10 cellular contexts compared by ENCODE assay signal in genomic region chr2:7377861-7378569, GRCh38.
DNase-seq lines count a peak whose midpoint lies in the region; ATAC-seq and TF ChIP-seq lines count a peak whose summit lies in the region.
"Had no signal": no experiment of that assay in that cellular context is flagged by ENCODE, and none has a peak within 500 bp of the region (broad histone marks: within the 10 kb centered on the region; RNA-seq: fewer than 3 reads in every experiment).

No MANE protein-coding gene starts in this region.

- DNase-seq in G401 (ENCODE audit: low spot score) (peak; percentile 78), NCI-H345 (lab: John Stamatoyannopoulos, UW) (peak; percentile 72), dorsolateral prefrontal cortex (peak in 5 of 10 donors; percentile 29 to 54 (median 48)), ovary (peak in 3 of 5 donors; percentile 25 to 40 (median 32)), T-helper 2 cell (no peak)
- no peak for DNase-seq in activated CD4-positive, alpha-beta T cell treated with anti-CD3 and anti-CD28 coated beads, Interleukin-2, amount 10 ng/mL, durations not matched to agents 7 days and 5 days

- H3K27ac ChIP-seq in dorsolateral prefrontal cortex (peak overlapping the region in 30 of 59 donors; percentile 5 to 84 (median 38)), ovary (no peak overlapping the region)

- intact Hi-C loops in dorsolateral prefrontal cortex (cut with DNase I), result no loop called here
- intact Hi-C loops in ovary (cut with DNase I), result no loop called here

- POLR2A ChIA-PET in activated CD4-positive, alpha-beta T cell treated with anti-CD3 and anti-CD28 coated beads, Interleukin-2, amount 10 ng/mL, durations not matched to agents 7 days and 5 days (lab: Charles Lee), result no interaction called here

- TF ChIP-seq CTCF in dorsolateral prefrontal cortex (IDR thresholded peaks at IDR 0.05 in 54 of 56, conservative IDR thresholded peaks at IDR 0.05 in 2 of 56; ENCODE audit: low read depth in 1 of 56, partially characterized antibody in 56 of 56), result no peak
- no peak for TF ChIP-seq CTCF in ovary (IDR thresholded peaks at IDR 0.05)

- CTCF ChIA-PET in activated CD4-positive, alpha-beta T cell treated with anti-CD3 and anti-CD28 coated beads, Interleukin-2, amount 10 ng/mL, durations not matched to agents 7 days and 5 days (lab: Charles Lee), result no interaction called here

- no peaks in the 10 kb centered on the region for H3K4me1 Mint-ChIP-seq in activated CD4-positive, alpha-beta T cell treated with anti-CD3 and anti-CD28 coated beads, Interleukin-2, amount 10 ng/mL, durations not matched to agents 7 days and 5 days
- H3K4me1 Mint-ChIP-seq: activated naive CD4-positive, alpha-beta T cell treated with anti-CD3 and anti-CD28 coated beads, Interleukin-2, amount 50 U/mL, for 24 hours had no signal

- H3K9me3 ChIP-seq in ovary, result no peaks in the 10 kb centered on the region

- 38 to 54% (median 40%) methylated on average over 13 of the region's 13 CpGs for WGBS in ovary, 3 donors

- no peak for TF ChIP-seq POLR2A in ovary (IDR thresholded peaks at IDR 0.05)

- no peak for TF ChIP-seq EP300 in ovary (IDR thresholded peaks at IDR 0.05)

- H3K27me3 Mint-ChIP-seq in activated CD4-positive, alpha-beta T cell treated with anti-CD3 and anti-CD28 coated beads, Interleukin-2, amount 10 ng/mL, durations not matched to agents 7 days and 5 days, result peaks cover 3% of the 10 kb centered on the region

- no peaks in the 10 kb centered on the region for H3K36me3 ChIP-seq in ovary

- no peaks in the 10 kb centered on the region for H3K9me3 Mint-ChIP-seq in activated CD4-positive, alpha-beta T cell treated with anti-CD3 and anti-CD28 coated beads, Interleukin-2, amount 10 ng/mL, durations not matched to agents 7 days and 5 days
- H3K9me3 Mint-ChIP-seq: activated naive CD4-positive, alpha-beta T cell treated with anti-CD3 and anti-CD28 coated beads, Interleukin-2, amount 50 U/mL, for 24 hours; natural killer cell treated with Interleukin-12 subunit alpha and Interleukin-12 subunit beta and Interleukin-15 and Interleukin-18, amount 100 ng/mL, for 72 hours had no signal

- H3K27ac Mint-ChIP-seq in activated CD4-positive, alpha-beta T cell treated with anti-CD3 and anti-CD28 coated beads, Interleukin-2, amount 10 ng/mL, durations not matched to agents 7 days and 5 days, result no peak overlapping the region
- H3K27ac Mint-ChIP-seq: activated naive CD4-positive, alpha-beta T cell treated with anti-CD3 and anti-CD28 coated beads, Interleukin-2, amount 50 U/mL, for 24 hours; natural killer cell treated with Interleukin-12 subunit alpha and Interleukin-12 subunit beta and Interleukin-15 and Interleukin-18, amount 100 ng/mL, for 72 hours had no signal

- H3K27me3 ChIP-seq in dorsolateral prefrontal cortex (peaks cover 0 to 2% (median 0%) of the 10 kb centered on the region in 45 donors), ovary (no peaks in the 10 kb centered on the region)

- ATAC-seq in GM18511 (IDR thresholded peaks at IDR 0.05; ENCODE audit: unreplicated experiment) (no peak), GM18519 (IDR thresholded peaks at IDR 0.05; ENCODE audit: low FRiP score, unreplicated experiment) (no peak)

- no peak overlapping the region for H3K4me3 Mint-ChIP-seq in activated CD4-positive, alpha-beta T cell treated with anti-CD3 and anti-CD28 coated beads, Interleukin-2, amount 10 ng/mL, durations not matched to agents 7 days and 5 days
- H3K4me3 Mint-ChIP-seq: activated naive CD4-positive, alpha-beta T cell treated with anti-CD3 and anti-CD28 coated beads, Interleukin-2, amount 50 U/mL, for 24 hours; natural killer cell treated with Interleukin-12 subunit alpha and Interleukin-12 subunit beta and Interleukin-15 and Interleukin-18, amount 100 ng/mL, for 72 hours had no signal

- in situ Hi-C loops in G401 (cut with HindIII; ENCODE audit: low sequenced_read_pairs), result no loop called here

- H3K36me3 Mint-ChIP-seq in activated CD4-positive, alpha-beta T cell treated with anti-CD3 and anti-CD28 coated beads, Interleukin-2, amount 10 ng/mL, durations not matched to agents 7 days and 5 days (ENCODE audit: low read depth), result no peaks in the 10 kb centered on the region
- H3K36me3 Mint-ChIP-seq: activated naive CD4-positive, alpha-beta T cell treated with anti-CD3 and anti-CD28 coated beads, Interleukin-2, amount 50 U/mL, for 24 hours; natural killer cell treated with Interleukin-12 subunit alpha and Interleukin-12 subunit beta and Interleukin-15 and Interleukin-18, amount 100 ng/mL, for 72 hours had no signal

- H3K4me3 ChIP-seq in dorsolateral prefrontal cortex (no peak overlapping the region), ovary (no peak overlapping the region)

- H3K4me1 ChIP-seq in ovary (ENCODE audit: insufficient read depth), result no peaks in the 10 kb centered on the region

Comparison
In these comparisons a context has a peak if more than half of its experiments do, and no peak if none do; other contexts are left out.
1. DNase-seq: peak in G401 (single experiment), NCI-H345 (single experiment) and ovary (3 of 5); none in T-helper 2 cell (0 of 5) and activated CD4-positive, alpha-beta T cell treated with anti-CD3 and anti-CD28 coated beads, Interleukin-2, amount 10 ng/mL, durations not matched to agents 7 days and 5 days (single experiment).
2. H3K27ac ChIP-seq: peak in dorsolateral prefrontal cortex (30 of 59); none in ovary (0 of 2).